11 cellular contexts compared by ENCODE assay signal in the genomic region with DNA sequence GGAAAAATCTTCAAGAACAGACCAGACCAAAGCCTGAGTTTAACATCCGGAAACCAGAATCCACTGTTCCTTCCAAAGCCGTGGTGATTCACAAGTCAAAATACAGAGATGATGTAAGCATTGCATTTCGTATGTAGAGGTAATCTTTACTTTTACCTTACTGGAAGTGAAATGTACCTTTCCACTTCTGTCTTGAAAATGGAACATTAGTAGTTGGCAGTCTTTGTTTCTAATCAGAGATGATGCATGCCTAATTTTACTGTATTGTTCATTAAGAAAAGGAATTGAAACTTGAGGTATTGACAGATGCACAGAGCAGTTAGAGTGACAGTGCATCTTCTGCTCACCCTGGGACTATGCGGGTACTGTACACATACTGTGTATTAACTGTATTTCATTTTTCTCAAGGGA. TPM values are rescaled to one million over a fixed set of nuclear protein-coding genes. Genes with fewer than 3 reads are reported as not detected.
DNase-seq lines count a peak whose midpoint lies in the region; ATAC-seq, FAIRE-seq and TF ChIP-seq lines count a peak whose summit lies in the region.
"Had no signal": no experiment of that assay in that cellular context is flagged by ENCODE, and none has a peak within 500 bp of the region (broad histone marks: within the 10 kb centered on the region; RNA-seq: fewer than 3 reads in every experiment).

No MANE protein-coding gene starts in this region.

- dilution Hi-C loops in mammary epithelial cell (cut with HindIII; ENCODE audit: low sequenced_read_pairs): no loop called here

- H3K9me3 ChIP-seq in mammary epithelial cell (replicated peaks; ENCODE audit: insufficient read depth, low read length): no peaks in the 10 kb centered on the region
- H3K9me3 ChIP-seq: ovary had no signal

- no peak overlapping the region for H3K27ac ChIP-seq in mammary epithelial cell (ENCODE audit: insufficient read depth, low read depth, low read length)
- H3K27ac ChIP-seq: hepatocyte, ovary had no signal

- no peak overlapping the region for H3K4me3 Mint-ChIP-seq in memory B cell
- H3K4me3 Mint-ChIP-seq: stimulated activated naive CD8-positive, alpha-beta T cell treated with anti-CD3 and anti-CD28 coated beads, Interleukin-15, Interleukin-2, amounts not matched to agents 100 ng/mL and 50 ng/mL, for 24 hours had no signal

- H3K4me3 ChIP-seq in mammary epithelial cell (replicated peaks in 1 of 3; ENCODE audit: insufficient read depth in 1 of 3, low read depth in 2 of 3, low read length in 3 of 3): no peak overlapping the region
- H3K4me3 ChIP-seq: hepatocyte, ovary had no signal

- TF ChIP-seq CTCF in mammary epithelial cell (conservative IDR thresholded peaks at IDR 0.05 in 1 of 2, IDR thresholded peaks at IDR 0.05 in 1 of 2; ENCODE audit: extremely low read depth in 1 of 2, insufficient read depth in 1 of 2, low read depth in 1 of 2, low read length in 2 of 2): no peak

- H3K4me1 ChIP-seq in mammary epithelial cell (ENCODE audit: insufficient read depth, low read length): peaks cover 3% of the 10 kb centered on the region

- H2AFZ ChIP-seq in mammary epithelial cell (ENCODE audit: low read depth, low read length): no peak overlapping the region
- H2AFZ ChIP-seq: hepatocyte had no signal

- no peak for FAIRE-seq in RCC 7860 (lab: Jason Lieb, UNC)

- BruUV-seq in mammary epithelial cell (replicated peaks; lab: Mats Ljungman, UMichigan): no TSS peak

- CTCF ChIA-PET in mammary epithelial cell (lab: Charles Lee; ENCODE audit: low non-redundant PET): no interaction called here

- H3K27ac Mint-ChIP-seq in memory B cell: no peak overlapping the region

- H3K4me1 Mint-ChIP-seq in memory B cell: peaks cover 8% of the 10 kb centered on the region

- peaks cover 19% of the 10 kb centered on the region for H3K36me3 Mint-ChIP-seq in memory B cell

- no peak overlapping the region for H3K4me2 ChIP-seq in mammary epithelial cell (ENCODE audit: insufficient read depth, low read depth, low read length)
- H3K4me2 ChIP-seq: hepatocyte had no signal

- no peaks in the 10 kb centered on the region for H3K79me2 ChIP-seq in mammary epithelial cell (ENCODE audit: insufficient read depth, low read length)
- H3K79me2 ChIP-seq: hepatocyte had no signal

- no peaks in the 10 kb centered on the region for H3K27me3 Mint-ChIP-seq in memory B cell
- H3K27me3 Mint-ChIP-seq: stimulated activated naive CD8-positive, alpha-beta T cell treated with anti-CD3 and anti-CD28 coated beads, Interleukin-15, Interleukin-2, amounts not matched to agents 100 ng/mL and 50 ng/mL, for 24 hours had no signal

- peaks cover 6% of the 10 kb centered on the region for H3K36me3 ChIP-seq in mammary epithelial cell (ENCODE audit: insufficient read depth, low read length)
- H3K36me3 ChIP-seq: ovary had no signal

- H3K9ac ChIP-seq in mammary epithelial cell (ENCODE audit: insufficient read depth, low read length): no peak overlapping the region

- no peaks in the 10 kb centered on the region for H3K9me3 Mint-ChIP-seq in memory B cell
- H3K9me3 Mint-ChIP-seq: stimulated activated naive CD8-positive, alpha-beta T cell treated with anti-CD3 and anti-CD28 coated beads, Interleukin-15, Interleukin-2, amounts not matched to agents 100 ng/mL and 50 ng/mL, for 24 hours had no signal

- 86% methylated on average over 4 of the region's 4 CpGs for WGBS in mammary epithelial cell (ENCODE audit: low coverage, missing lambda C conversion rate)

- ATAC-seq in GM18909 (IDR thresholded peaks at IDR 0.05; ENCODE audit: poor library complexity, unreplicated experiment) (peak; percentile 93), GM21723 (IDR thresholded peaks at IDR 0.05; ENCODE audit: unreplicated experiment) (peak; percentile 94), HG03439 (IDR thresholded peaks at IDR 0.05; ENCODE audit: unreplicated experiment) (peak; percentile 92), memory B cell (ENCODE audit: low read depth) (peak; percentile 97)

- no peaks in the 10 kb centered on the region for H3K27me3 ChIP-seq in mammary epithelial cell (ENCODE audit: insufficient read depth, low read length)
- H3K27me3 ChIP-seq: hepatocyte, ovary had no signal

- in situ Hi-C loops in mammary epithelial cell (cut with MboI; ENCODE audit: low sequenced_read_pairs in 2 of 2): no loop called here

- H4K20me1 ChIP-seq in mammary epithelial cell (ENCODE audit: insufficient read depth, low read length): no peaks in the 10 kb centered on the region

- DNase-seq in memory B cell (ENCODE audit: low spot score in 2 of 2) (peak in 1 of 2 donors; percentile 6), RCC 7860 (ENCODE audit: low spot score) (no peak), mammary epithelial cell (no peak), mucosa of gallbladder (ENCODE audit: low spot score) (no peak)
- DNase-seq: NCI-H1436 treated with DMSO at 0.1 percent for 48 hours, ovary had no signal

- intact Hi-C loops in mammary epithelial cell (cut with micrococcal nuclease): no loop called here

RNA-seq across cellular contexts. Expression of a gene that starts 34.6 kb away (rescaled TPM):
- 1 to 10 TPM; 7.7 to 9.6 TPM for total RNA-seq in mammary epithelial cell
- polyA plus RNA-seq in mammary epithelial cell: 4.8 TPM
- polyA minus RNA-seq in mammary epithelial cell: 1.2 TPM
- 17.4 TPM for total RNA-seq in mucosa of gallbladder
